ENCODE assay signal across 1 cellular context in genomic region chr3:172152294-172152649, GRCh38.
TF ChIP-seq lines count a peak whose summit lies in the region.

No MANE protein-coding gene starts in this region.

TF ChIP-seq in A549, 52 proteins besides CTCF, POLR2A, EP300 and RAD21 (continued from another document):
- TF ChIP-seq REST (IDR thresholded peaks at IDR 0.05), result no peak
- no peak for TF ChIP-seq MYC (IDR thresholded peaks at IDR 0.05; ENCODE audit: borderline replicate concordance, low read length)
- no peak for TF ChIP-seq ATOH8 (CRISPR knock-in tag; IDR thresholded peaks at IDR 0.05; ENCODE audit: low read depth)
- TF ChIP-seq ZSCAN20 (CRISPR knock-in tag; IDR thresholded peaks at IDR 0.05), result no peak
- TF ChIP-seq NR3C1 (IDR thresholded peaks at IDR 0.05), result no peak
- TF ChIP-seq BCL3 (IDR thresholded peaks at IDR 0.05), result no peak
- TF ChIP-seq RNF2 (IDR thresholded peaks at IDR 0.05; ENCODE audit: borderline replicate concordance, low read depth), result no peak
